ENCODE assay signal across 8 cellular contexts in the genomic region with DNA sequence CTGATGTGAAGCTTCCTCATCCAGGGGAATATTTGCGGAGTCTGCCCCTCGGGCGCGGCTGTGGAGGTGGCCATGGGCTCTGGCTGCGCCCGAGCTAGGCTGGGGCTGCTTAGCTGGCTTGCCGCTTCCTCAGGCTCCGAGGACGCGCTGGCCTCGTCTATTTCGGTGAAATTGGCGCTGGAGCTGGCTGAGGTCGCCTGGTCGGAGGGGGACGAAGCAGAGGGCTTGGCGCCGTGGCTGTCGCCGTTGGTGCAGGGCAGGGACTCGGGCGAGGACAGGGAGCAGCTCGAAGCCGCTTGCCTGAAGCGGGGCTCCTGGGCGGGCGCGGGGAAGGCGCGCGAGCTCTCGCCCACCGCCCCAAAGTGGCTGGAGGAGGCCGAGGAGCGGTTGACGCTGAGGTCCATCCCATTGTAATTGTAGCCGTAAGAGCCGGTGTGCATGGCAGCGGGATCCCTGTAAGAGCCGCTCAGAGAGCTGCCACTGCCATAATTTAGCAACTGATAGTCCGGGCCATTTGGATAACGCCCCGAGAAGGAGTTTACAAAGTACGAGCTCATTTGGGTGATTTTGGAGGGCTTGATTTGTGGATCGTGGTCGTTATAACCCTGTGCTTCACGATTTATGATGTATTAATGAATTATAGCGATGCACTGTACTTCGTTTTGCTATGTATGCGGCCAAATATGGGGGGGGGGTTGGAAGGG. TPM values are rescaled to one million over a fixed set of nuclear protein-coding genes. Genes with fewer than 3 reads are reported as not detected.
DNase-seq lines count a peak whose midpoint lies in the region; ATAC-seq and TF ChIP-seq lines count a peak whose summit lies in the region.

A gene (minus strand): TSS at position 654 of the 704 bp plus-strand sequence. CDS start 97 bp downstream, at position 557.

- dilution Hi-C loops in IMR-90 (cut with HindIII; ENCODE audit: low sequenced_read_pairs, unreplicated experiment), result no loop called here

- H2AK5ac ChIP-seq in IMR-90 (ENCODE audit: low read depth, low read length) (peak within 1 kb of the TSS; percentile 85), mesendoderm (ENCODE audit: low read length) (no peak within 1 kb of the TSS)

- WGBS in IMR-90 (ENCODE audit: extremely low coverage in 2 of 2, insufficient read length in 1 of 2), 2 experiments, result 0% methylated on average over 38 of the region's 50 CpGs; no CpG with 5 or more reads in 1 of the 2 experiments
- no CpG with 5 or more reads among the region's 50 CpGs for WGBS in mesendoderm (ENCODE audit: extremely low coverage, insufficient coverage, low lambda C conversion rate)

- H2BK15ac ChIP-seq in IMR-90 (ENCODE audit: low read depth, low read length), result peak within 1 kb of the TSS; percentile 77; the same call in 2 of the 3 replicates
- no peak within 1 kb of the TSS for H2BK15ac ChIP-seq in mesendoderm (replicated peaks; ENCODE audit: low read depth)

- H3K23ac ChIP-seq in IMR-90 (ENCODE audit: low read depth, low read length), result peak within 1 kb of the TSS; percentile 99
- peak within 1 kb of the TSS; percentile 66 for H3K23ac ChIP-seq in mesendoderm (ENCODE audit: low read length)

- H2AK9ac ChIP-seq in IMR-90 (replicated peaks; ENCODE audit: low read depth, low read length, poor library complexity), result peak within 1 kb of the TSS; percentile 94

- H3K79me2 ChIP-seq in mesendoderm (ENCODE audit: control insufficient read depth, insufficient read depth, low read length), result no peaks in the 10 kb centered on the region

- CTCF ChIA-PET in IMR-90 (lab: Yijun Ruan, JAX), result interaction anchor here (0.6 to 1.8 kb wide), 7 partner anchors 10 to 289 kb away, joined by 3 to 6 read pairs (median 3); no protein-coding TSS in a partner anchor

- H3K9me3 ChIP-seq in BLaER1 treated with 17β-estradiol and CSF1 and Interleukin-3, amounts not matched to agents 10 nM and 100 nM (replicated peaks in 1 of 11), result peaks cover 0 to 12% (median 9%) of the 10 kb centered on the region in 11 experiments; a peak in 13 of 22 replicates
- H3K9me3 ChIP-seq in IMR-90 (ENCODE audit: control insufficient read depth, insufficient read depth, low read length), result no peaks in the 10 kb centered on the region

- H3K18ac ChIP-seq in IMR-90 (ENCODE audit: low read depth, low read length), result peak within 1 kb of the TSS; percentile 81
- H3K18ac ChIP-seq in mesendoderm (ENCODE audit: low read length), result no peak within 1 kb of the TSS

- H2BK120ac ChIP-seq in IMR-90 (ENCODE audit: low read depth, low read length) (peak within 1 kb of the TSS; percentile 93), mesendoderm (ENCODE audit: low read depth, low read length) (no peak within 1 kb of the TSS)

- peak within 1 kb of the TSS in 7 of 11 experiments; percentile 4 to 97 (median 38); a peak in 11 of 22 replicates for H3K4me2 ChIP-seq in BLaER1 treated with 17β-estradiol and CSF1 and Interleukin-3, amounts not matched to agents 10 nM and 100 nM
- H3K4me2 ChIP-seq in IMR-90 (ENCODE audit: low read depth, low read length) (peak within 1 kb of the TSS; percentile 83), mesendoderm (ENCODE audit: low read length) (peak within 1 kb of the TSS; percentile 54)

- DNase-seq in IMR-90, result peak; percentile 22
- DNase-seq in astrocyte of the cerebellum (ENCODE audit: low read depth), result no peak
- DNase-seq in mesendoderm, result peak; percentile 55
- DNase-seq in osteocyte (ENCODE audit: extremely low spot score, unreplicated experiment), result no peak
- no peak for DNase-seq in NAMALWA (ENCODE audit: low spot score)
- no peak for DNase-seq in iPS-NIHi11 (ENCODE audit: low spot score)
- no peak for DNase-seq in dorsolateral prefrontal cortex

- H2BK5ac ChIP-seq in IMR-90 (ENCODE audit: low read depth, low read length, poor library complexity, severe bottlenecking) (peak within 1 kb of the TSS; percentile 99), mesendoderm (ENCODE audit: low read length) (no peak within 1 kb of the TSS)

- POLR2A ChIA-PET in IMR-90 (lab: Charles Lee; ENCODE audit: unreplicated experiment), result interaction anchor here (0.6 to 3.1 kb wide), 7 partner anchors 24 to 257 kb away, joined by 3 to 14 read pairs (median 4); no protein-coding TSS in a partner anchor

- no peaks in the 10 kb centered on the region for H3K36me3 ChIP-seq in BLaER1 treated with 17β-estradiol and CSF1 and Interleukin-3, amounts not matched to agents 10 nM and 100 nM
- H3K36me3 ChIP-seq in IMR-90 (ENCODE audit: control insufficient read depth, insufficient read depth, low read length) (peaks cover 14% of the 10 kb centered on the region; the same call in 1 of the 2 replicates), mesendoderm (ENCODE audit: control insufficient read depth, insufficient read depth, low read length) (no peaks in the 10 kb centered on the region)

- no peak for TF ChIP-seq POLR2A in IMR-90 (IDR thresholded peaks at IDR 0.05; ENCODE audit: low read depth, low read length)

- no peak for TF ChIP-seq RAD21 in IMR-90 (IDR thresholded peaks at IDR 0.05; ENCODE audit: low read length)

- H3K9me3 Mint-ChIP-seq in osteocyte (ENCODE audit: unreplicated experiment), result no peaks in the 10 kb centered on the region

- BruUV-seq in IMR-90 (replicated peaks; lab: Mats Ljungman, UMichigan), result no TSS peak

- peak within 1 kb of the TSS; percentile 78 for H2AFZ ChIP-seq in IMR-90 (replicated peaks; ENCODE audit: low read length, poor library complexity)

- no peak for ATAC-seq in IMR-90 (ENCODE audit: low read depth)

- peaks cover 0 to 96% (median 87%) of the 10 kb centered on the region in 11 experiments; a peak in 18 of 22 replicates for H4K20me1 ChIP-seq in BLaER1 treated with 17β-estradiol and CSF1 and Interleukin-3, amounts not matched to agents 10 nM and 100 nM
- peaks cover 7% of the 10 kb centered on the region; the same call in 1 of the 2 replicates for H4K20me1 ChIP-seq in IMR-90 (ENCODE audit: insufficient read depth, low read length)

- H3K9ac ChIP-seq in BLaER1 treated with 17β-estradiol and CSF1 and Interleukin-3, amounts not matched to agents 10 nM and 100 nM, result no peak within 1 kb of the TSS
- H3K9ac ChIP-seq in IMR-90 (ENCODE audit: low read depth, low read length) (peak within 1 kb of the TSS; percentile 100), mesendoderm (ENCODE audit: low read length) (peak within 1 kb of the TSS; percentile 44)

- H3K4me3 ChIP-seq in BLaER1 treated with 17β-estradiol and CSF1 and Interleukin-3, amounts not matched to agents 10 nM and 100 nM, result peak within 1 kb of the TSS in 4 of 10 experiments; percentile 8 to 44 (median 40); a peak in 6 of 20 replicates
- H3K4me3 ChIP-seq in IMR-90 (ENCODE audit: insufficient read depth, low read depth, low read length), result peak within 1 kb of the TSS; percentile 91
- peak within 1 kb of the TSS; percentile 60 for H3K4me3 ChIP-seq in astrocyte of the cerebellum (ENCODE audit: low read depth, low read length)
- H3K4me3 ChIP-seq in mesendoderm (ENCODE audit: low read length), result no peak within 1 kb of the TSS
- no peak within 1 kb of the TSS for H3K4me3 ChIP-seq in dorsolateral prefrontal cortex

- peaks cover 98 to 100% (median 100%) of the 10 kb centered on the region in 11 experiments for H3K27me3 ChIP-seq in BLaER1 treated with 17β-estradiol and CSF1 and Interleukin-3, amounts not matched to agents 10 nM and 100 nM
- H3K27me3 ChIP-seq in IMR-90 (ENCODE audit: control insufficient read depth, insufficient read depth, low read length) (no peaks in the 10 kb centered on the region), mesendoderm (ENCODE audit: insufficient read depth, low read length, poor library complexity) (peaks cover 89% of the 10 kb centered on the region), dorsolateral prefrontal cortex (peaks cover 24 to 100% (median 99%) of the 10 kb centered on the region in 45 donors)

- no peak within 1 kb of the TSS for H3K27ac Mint-ChIP-seq in osteocyte (ENCODE audit: unreplicated experiment)

- in situ Hi-C loops in IMR-90 (cut with MboI; ENCODE audit: low sequenced_read_pairs) (loop anchor here (10.0 kb wide), 1 partner anchor 568 kb away; no protein-coding TSS in a partner anchor), astrocyte of the cerebellum (cut with HindIII; ENCODE audit: low sequenced_read_pairs) (loop anchor here (5.0 kb wide), 1 partner anchor 246 kb away; no protein-coding TSS in a partner anchor)

- H3K27ac ChIP-seq in BLaER1 treated with 17β-estradiol and CSF1 and Interleukin-3, amounts not matched to agents 10 nM and 100 nM, result no peak within 1 kb of the TSS
- H3K27ac ChIP-seq in IMR-90 (ENCODE audit: insufficient read depth, low read length) (peak within 1 kb of the TSS; percentile 99), mesendoderm (ENCODE audit: low read depth, low read length) (no peak within 1 kb of the TSS), dorsolateral prefrontal cortex (no peak within 1 kb of the TSS)

- H3K14ac ChIP-seq in IMR-90 (replicated peaks; ENCODE audit: low read depth, low read length), result peak within 1 kb of the TSS; percentile 98

- H3K27me3 Mint-ChIP-seq in osteocyte (ENCODE audit: unreplicated experiment), result peaks cover 97% of the 10 kb centered on the region

- H3K4ac ChIP-seq in IMR-90 (ENCODE audit: low read depth, low read length) (peak within 1 kb of the TSS; percentile 95), mesendoderm (ENCODE audit: low read depth, low read length) (no peak within 1 kb of the TSS)

- H4K5ac ChIP-seq in IMR-90 (ENCODE audit: low read depth, low read length) (peak within 1 kb of the TSS; percentile 78), mesendoderm (ENCODE audit: low read length) (no peak within 1 kb of the TSS)

- H4K8ac ChIP-seq in IMR-90 (ENCODE audit: low read depth in 2 of 2, low read length in 2 of 2) (peak within 1 kb of the TSS; percentile 81 to 99), mesendoderm (ENCODE audit: low read depth, low read length) (no peak within 1 kb of the TSS)

- H3K9me1 ChIP-seq in IMR-90 (ENCODE audit: insufficient read depth, low read length), result no peaks in the 10 kb centered on the region

- peaks cover 13% of the 10 kb centered on the region for H3K4me1 Mint-ChIP-seq in osteocyte (ENCODE audit: unreplicated experiment)

- H2BK20ac ChIP-seq in IMR-90 (ENCODE audit: low read depth, low read length), result peak within 1 kb of the TSS; percentile 53

- no peak within 1 kb of the TSS for H3K4me3 Mint-ChIP-seq in osteocyte (ENCODE audit: unreplicated experiment)

- H3K56ac ChIP-seq in IMR-90 (ENCODE audit: extremely low read depth, insufficient read depth, low read length) (peak within 1 kb of the TSS; percentile 100), mesendoderm (ENCODE audit: low read length) (peak within 1 kb of the TSS; percentile 76)

- H3K79me1 ChIP-seq in IMR-90 (ENCODE audit: low read depth in 1 of 2, low read length in 2 of 2) (peaks cover 0 to 1% of the 10 kb centered on the region in 2 experiments; a peak in 2 of 4 replicates), mesendoderm (ENCODE audit: low read length) (no peaks in the 10 kb centered on the region)

- H3K36me3 Mint-ChIP-seq in osteocyte (ENCODE audit: unreplicated experiment), result no peaks in the 10 kb centered on the region

- peak within 1 kb of the TSS; percentile 99 for H4K91ac ChIP-seq in IMR-90 (ENCODE audit: insufficient read depth, low read depth, low read length)

- H3K4me1 ChIP-seq in BLaER1 treated with 17β-estradiol and CSF1 and Interleukin-3, amounts not matched to agents 10 nM and 100 nM, result peaks cover 0 to 8% (median 4%) of the 10 kb centered on the region in 10 experiments; a peak in 8 of 20 replicates
- H3K4me1 ChIP-seq in IMR-90 (ENCODE audit: control insufficient read depth, insufficient read depth, low read length), result peaks cover 9% of the 10 kb centered on the region
- peaks cover 2% of the 10 kb centered on the region for H3K4me1 ChIP-seq in mesendoderm (ENCODE audit: control insufficient read depth, low read depth, low read length)

- TF ChIP-seq CTCF in IMR-90 (conservative IDR thresholded peaks at IDR 0.05; ENCODE audit: low read depth, low read length) (no peak), astrocyte of the cerebellum (IDR thresholded peaks at IDR 0.05; ENCODE audit: low read depth, low read length, missing control alignments) (no peak), osteocyte (IDR thresholded peaks at IDR 0.05) (no peak), dorsolateral prefrontal cortex (IDR thresholded peaks at IDR 0.05 in 54 of 56, conservative IDR thresholded peaks at IDR 0.05 in 2 of 56; ENCODE audit: low read depth in 1 of 56, partially characterized antibody in 56 of 56) (no peak)

- intact Hi-C loops in IMR-90 (cut with micrococcal nuclease) (loop anchor here (1.0 to 2.0 kb wide), 2 partner anchors 22 to 257 kb away; no protein-coding TSS in a partner anchor), dorsolateral prefrontal cortex (cut with DNase I) (loop anchor here in 1 of 2 donors (10.0 kb wide), 1 partner anchor 412 kb away; no protein-coding TSS in a partner anchor)

RNA-seq across cellular contexts. Expression of the gene that starts here (rescaled TPM):
- total RNA-seq in IMR-90 (2012; rRNA removed) (0.54 and 0.56 TPM in 2 replicates), osteocyte (not detected in 2 replicates), dorsolateral prefrontal cortex (under 1 TPM in 1 of 120 experiments, not detected in 119; 0.23 TPM)
- 18.0 and 18.1 TPM in 2 replicates for polyA plus RNA-seq in IMR-90 (2012; rRNA removed)
- polyA plus RNA-seq in IMR-90 (2012; cell fraction: cytosol; rRNA removed), result 19.7 and 32.7 TPM in 2 replicates
- polyA plus RNA-seq in IMR-90 (2012; cell fraction: nucleus; rRNA removed; ENCODE audit: low replicate concordance), result 13.4 and 16.5 TPM in 2 replicates
- polyA plus RNA-seq in mesendoderm (2013, experiment 1 of 2), result not detected
- not detected for polyA plus RNA-seq in mesendoderm (2013, experiment 2 of 2)

Comparison
In these comparisons a context has a peak if more than half of its experiments do, and no peak if none do; other contexts are left out.
1. H3K4me3 ChIP-seq: peak in IMR-90 (single experiment) and astrocyte of the cerebellum (single experiment); none in mesendoderm (single experiment) and dorsolateral prefrontal cortex (0 of 59).
2. H3K9ac ChIP-seq: peak in IMR-90 (single experiment) and mesendoderm (single experiment); none in BLaER1 treated with 17β-estradiol and CSF1 and Interleukin-3, amounts not matched to agents 10 nM and 100 nM (0 of 11).
3. DNase-seq: peak in IMR-90 (single experiment) and mesendoderm (single experiment); none in astrocyte of the cerebellum (single experiment), osteocyte (single experiment), NAMALWA (single experiment), iPS-NIHi11 (single experiment) and dorsolateral prefrontal cortex (0 of 10).
4. Peak in every context shown above with its lines, with median percentiles within 50 percentile points of each other: H3K4me2 ChIP-seq.